Comparison of ENCODE assay signal across 25 cellular contexts in the genomic region with DNA sequence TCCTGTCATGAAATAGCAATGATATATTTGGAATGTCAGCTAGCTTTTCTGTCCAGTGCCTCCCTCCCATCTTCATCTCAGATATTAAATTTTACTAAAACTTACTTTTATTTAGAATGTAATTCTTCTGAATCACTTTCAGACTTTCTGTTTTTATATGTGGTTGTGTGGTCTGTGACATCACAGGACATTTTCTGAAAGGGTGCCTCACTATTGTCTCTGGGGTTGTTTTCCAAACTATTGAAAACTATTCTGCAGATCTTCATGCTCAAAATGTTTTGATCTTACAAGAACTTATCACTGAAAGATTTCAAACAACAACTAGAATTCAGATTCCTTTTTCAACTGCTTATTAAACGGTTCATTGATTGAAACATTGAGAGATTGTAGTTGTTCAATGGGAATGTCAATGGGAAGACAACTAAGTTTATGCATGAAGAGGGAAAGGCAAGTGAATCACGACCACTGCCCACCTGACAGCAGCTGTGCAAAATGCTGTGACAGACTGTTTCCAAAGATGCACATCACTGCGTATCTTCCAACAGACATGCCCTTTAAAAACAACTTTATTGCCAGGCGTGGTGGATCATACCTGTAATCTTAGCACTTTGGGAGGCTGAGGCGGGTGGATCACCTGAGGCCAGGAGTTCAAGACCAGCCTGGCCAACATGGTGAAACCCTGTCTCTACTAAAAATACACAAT. TPM values are rescaled to one million over a fixed set of nuclear protein-coding genes. Genes with fewer than 3 reads are reported as not detected.
DNase-seq lines count a peak whose midpoint lies in the region; ATAC-seq and TF ChIP-seq lines count a peak whose summit lies in the region.
"Had no signal": no experiment of that assay in that cellular context is flagged by ENCODE, and none has a peak within 500 bp of the region (broad histone marks: within the 10 kb centered on the region; RNA-seq: fewer than 3 reads in every experiment).

No MANE protein-coding gene starts in this region.

- H3K27me3 Mint-ChIP-seq in activated CD8-positive, alpha-beta T cell treated with anti-CD3 and anti-CD28 coated beads for 36 hours = no peaks in the 10 kb centered on the region
- H3K27me3 Mint-ChIP-seq in activated CD8-positive, alpha-beta T cell treated with anti-CD3 and anti-CD28 coated beads, Interleukin-2, amount 10 ng/mL, durations not matched to agents 7 days and 5 days (ENCODE audit: low read depth) = peaks cover 3% of the 10 kb centered on the region
- H3K27me3 Mint-ChIP-seq in CD4-positive, CD25-positive, alpha-beta regulatory T cell = peaks cover 14% of the 10 kb centered on the region
- H3K27me3 Mint-ChIP-seq in CD8-positive, alpha-beta T cell (ENCODE audit: low read depth) = no peaks in the 10 kb centered on the region
- H3K27me3 Mint-ChIP-seq in activated naive CD8-positive, alpha-beta T cell treated with anti-CD3 and anti-CD28 coated beads, Interleukin-2, amount 50 U/mL, for 24 hours = no peaks in the 10 kb centered on the region

- H3K4me3 Mint-ChIP-seq in activated CD8-positive, alpha-beta T cell treated with anti-CD3 and anti-CD28 coated beads for 36 hours = no peak overlapping the region
- H3K4me3 Mint-ChIP-seq in activated CD8-positive, alpha-beta T cell treated with anti-CD3 and anti-CD28 coated beads, Interleukin-2, amount 10 ng/mL, durations not matched to agents 7 days and 5 days = no peak overlapping the region
- no peak overlapping the region for H3K4me3 Mint-ChIP-seq in CD4-positive, CD25-positive, alpha-beta regulatory T cell
- no peak overlapping the region for H3K4me3 Mint-ChIP-seq in CD8-positive, alpha-beta T cell
- H3K4me3 Mint-ChIP-seq in activated naive CD8-positive, alpha-beta T cell treated with anti-CD3 and anti-CD28 coated beads, Interleukin-2, amount 50 U/mL, for 24 hours = no peak overlapping the region
- H3K4me3 Mint-ChIP-seq: B cell, CD14-positive monocyte had no signal

- H3K36me3 ChIP-seq in CD4-positive, CD25-positive, alpha-beta regulatory T cell (ENCODE audit: control insufficient read depth, insufficient read depth, low read length) = no peaks in the 10 kb centered on the region
- H3K36me3 ChIP-seq in CD8-positive, alpha-beta T cell (ENCODE audit: insufficient read depth, low read length) = no peaks in the 10 kb centered on the region
- H3K36me3 ChIP-seq: HAP-1 had no signal

- H3K9me3 Mint-ChIP-seq in activated CD8-positive, alpha-beta T cell treated with anti-CD3 and anti-CD28 coated beads for 36 hours = peaks cover 1% of the 10 kb centered on the region
- peaks cover 4% of the 10 kb centered on the region for H3K9me3 Mint-ChIP-seq in activated CD8-positive, alpha-beta T cell treated with anti-CD3 and anti-CD28 coated beads, Interleukin-2, amount 10 ng/mL, durations not matched to agents 7 days and 5 days (ENCODE audit: insufficient read depth)
- H3K9me3 Mint-ChIP-seq in CD4-positive, CD25-positive, alpha-beta regulatory T cell = peaks cover 0 to 1% (median 0%) of the 10 kb centered on the region in 7 donors
- peaks cover 3% of the 10 kb centered on the region for H3K9me3 Mint-ChIP-seq in CD8-positive, alpha-beta T cell
- H3K9me3 Mint-ChIP-seq in activated naive CD8-positive, alpha-beta T cell treated with anti-CD3 and anti-CD28 coated beads, Interleukin-2, amount 50 U/mL, for 24 hours = no peaks in the 10 kb centered on the region

- H3K4me1 Mint-ChIP-seq in activated CD8-positive, alpha-beta T cell treated with anti-CD3 and anti-CD28 coated beads for 36 hours (ENCODE audit: low read depth) = peaks cover 52% of the 10 kb centered on the region
- H3K4me1 Mint-ChIP-seq in activated CD8-positive, alpha-beta T cell treated with anti-CD3 and anti-CD28 coated beads, Interleukin-2, amount 10 ng/mL, durations not matched to agents 7 days and 5 days (ENCODE audit: low read depth) = peaks cover 23% of the 10 kb centered on the region
- H3K4me1 Mint-ChIP-seq in CD4-positive, CD25-positive, alpha-beta regulatory T cell = peaks cover 7 to 44% (median 15%) of the 10 kb centered on the region in 4 donors
- H3K4me1 Mint-ChIP-seq in CD8-positive, alpha-beta T cell (ENCODE audit: low read depth) = peaks cover 54% of the 10 kb centered on the region
- H3K4me1 Mint-ChIP-seq in activated naive CD8-positive, alpha-beta T cell treated with anti-CD3 and anti-CD28 coated beads, Interleukin-2, amount 50 U/mL, for 24 hours = peaks cover 41% of the 10 kb centered on the region
- H3K4me1 Mint-ChIP-seq: B cell, CD14-positive monocyte had no signal

- H3K4me1 ChIP-seq in CD4-positive, CD25-positive, alpha-beta regulatory T cell (ENCODE audit: control insufficient read depth, insufficient read depth, low read length, poor library complexity, severe bottlenecking) = peaks cover 22% of the 10 kb centered on the region
- peaks cover 36% of the 10 kb centered on the region for H3K4me1 ChIP-seq in CD8-positive, alpha-beta T cell (ENCODE audit: insufficient read depth, low read length)
- H3K4me1 ChIP-seq: A549, HAP-1 had no signal

- CTCF ChIA-PET in activated CD8-positive, alpha-beta T cell treated with anti-CD3 and anti-CD28 coated beads for 36 hours (lab: Charles Lee) = interaction anchor here (0.6 to 3.4 kb wide), 6 partner anchors 9 to 385 kb away, joined by 3 to 31 read pairs (median 11); partner anchors contain the start of genes M6PR and PHC1
- CTCF ChIA-PET in activated CD8-positive, alpha-beta T cell treated with anti-CD3 and anti-CD28 coated beads, Interleukin-2, amount 10 ng/mL, durations not matched to agents 7 days and 5 days (lab: Charles Lee) = interaction anchor here (4.1 kb wide), 1 partner anchor 90 kb away, joined by 68 read pairs; the partner anchor contains the start of gene M6PR
- CTCF ChIA-PET in CD8-positive, alpha-beta T cell (lab: Charles Lee) = interaction anchor here (1.2 to 11.8 kb wide), 5 partner anchors 9 to 151 kb away, joined by 4 to 224 read pairs (median 9); partner anchors contain the start of gene M6PR

- peak overlapping the region; percentile 46 for H3K27ac Mint-ChIP-seq in activated CD8-positive, alpha-beta T cell treated with anti-CD3 and anti-CD28 coated beads for 36 hours
- no peak overlapping the region for H3K27ac Mint-ChIP-seq in activated CD8-positive, alpha-beta T cell treated with anti-CD3 and anti-CD28 coated beads, Interleukin-2, amount 10 ng/mL, durations not matched to agents 7 days and 5 days
- peak overlapping the region; percentile 61 to 73 (median 65) for H3K27ac Mint-ChIP-seq in CD4-positive, CD25-positive, alpha-beta regulatory T cell
- H3K27ac Mint-ChIP-seq in CD8-positive, alpha-beta T cell = peak overlapping the region; percentile 66
- peak overlapping the region; percentile 25 for H3K27ac Mint-ChIP-seq in activated naive CD8-positive, alpha-beta T cell treated with anti-CD3 and anti-CD28 coated beads, Interleukin-2, amount 50 U/mL, for 24 hours
- H3K27ac Mint-ChIP-seq: B cell, CD14-positive monocyte had no signal

- no peaks in the 10 kb centered on the region for H3K9me3 ChIP-seq in CD4-positive, CD25-positive, alpha-beta regulatory T cell (ENCODE audit: control insufficient read depth in 2 of 2, low read length in 2 of 2)
- no peaks in the 10 kb centered on the region for H3K9me3 ChIP-seq in CD8-positive, alpha-beta T cell (ENCODE audit: low read length)
- H3K9me3 ChIP-seq: A549, HAP-1 had no signal

- no peaks in the 10 kb centered on the region for H3K27me3 ChIP-seq in CD4-positive, CD25-positive, alpha-beta regulatory T cell (ENCODE audit: control insufficient read depth, insufficient read depth, low read length)
- no peaks in the 10 kb centered on the region for H3K27me3 ChIP-seq in CD8-positive, alpha-beta T cell (ENCODE audit: insufficient read depth, low read length)

- intact Hi-C loops in activated CD8-positive, alpha-beta T cell treated with anti-CD3 and anti-CD28 coated beads for 36 hours (cut with micrococcal nuclease) = loop anchor here (10.0 kb wide), 1 partner anchor 386 kb away; no protein-coding TSS in a partner anchor
- intact Hi-C loops in CD8-positive, alpha-beta T cell (cut with DNase I, micrococcal nuclease) = no loop called here

- peaks cover under 1% of the 10 kb centered on the region for H3K36me3 Mint-ChIP-seq in activated CD8-positive, alpha-beta T cell treated with anti-CD3 and anti-CD28 coated beads for 36 hours (ENCODE audit: low read depth)
- H3K36me3 Mint-ChIP-seq in activated CD8-positive, alpha-beta T cell treated with anti-CD3 and anti-CD28 coated beads, Interleukin-2, amount 10 ng/mL, durations not matched to agents 7 days and 5 days (ENCODE audit: low read depth) = no peaks in the 10 kb centered on the region
- H3K36me3 Mint-ChIP-seq in CD4-positive, CD25-positive, alpha-beta regulatory T cell = no peaks in the 10 kb centered on the region
- H3K36me3 Mint-ChIP-seq in CD8-positive, alpha-beta T cell = peaks cover 10% of the 10 kb centered on the region
- H3K36me3 Mint-ChIP-seq in activated naive CD8-positive, alpha-beta T cell treated with anti-CD3 and anti-CD28 coated beads, Interleukin-2, amount 50 U/mL, for 24 hours (ENCODE audit: low read depth) = peaks cover 3% of the 10 kb centered on the region
- H3K36me3 Mint-ChIP-seq: CD14-positive monocyte had no signal

- POLR2A ChIA-PET in activated CD8-positive, alpha-beta T cell treated with anti-CD3 and anti-CD28 coated beads for 36 hours (lab: Charles Lee) = no interaction called here
- POLR2A ChIA-PET in activated CD8-positive, alpha-beta T cell treated with anti-CD3 and anti-CD28 coated beads, Interleukin-2, amount 10 ng/mL, durations not matched to agents 7 days and 5 days (lab: Charles Lee) = no interaction called here
- POLR2A ChIA-PET in CD8-positive, alpha-beta T cell (lab: Charles Lee) = interaction anchor here (1.0 to 1.9 kb wide), 2 partner anchors 89 to 90 kb away, joined by 4 to 7 read pairs; no protein-coding TSS in a partner anchor

- H3K4me3 ChIP-seq in CD4-positive, CD25-positive, alpha-beta regulatory T cell (ENCODE audit: low read depth, low read length) = no peak overlapping the region
- no peak overlapping the region for H3K4me3 ChIP-seq in CD8-positive, alpha-beta T cell (ENCODE audit: low read depth, low read length)
- H3K4me3 ChIP-seq: A549, GM12878, GM23248, HAP-1 had no signal

- no peak for ATAC-seq in activated CD8-positive, alpha-beta T cell treated with anti-CD3 and anti-CD28 coated beads for 36 hours
- no peak for ATAC-seq in activated CD8-positive, alpha-beta T cell treated with anti-CD3 and anti-CD28 coated beads, Interleukin-2, amount 10 ng/mL, durations not matched to agents 7 days and 5 days
- ATAC-seq in CD4-positive, CD25-positive, alpha-beta regulatory T cell (ENCODE audit: low read depth in 2 of 2) = no peak
- peak; percentile 36 for ATAC-seq in CD8-positive, alpha-beta T cell
- peak; percentile 48 for ATAC-seq in activated naive CD8-positive, alpha-beta T cell treated with anti-CD3 and anti-CD28 coated beads, Interleukin-2, amount 50 U/mL, for 24 hours
- no peak for ATAC-seq in GM18873 (IDR thresholded peaks at IDR 0.05; ENCODE audit: low FRiP score, unreplicated experiment)
- ATAC-seq in GM19023 (IDR thresholded peaks at IDR 0.05; ENCODE audit: unreplicated experiment) = no peak
- ATAC-seq: A549, GM12878 had no signal

- TF ChIP-seq CTCF in activated CD8-positive, alpha-beta T cell treated with anti-CD3 and anti-CD28 coated beads for 36 hours (IDR thresholded peaks at IDR 0.05) = no peak
- TF ChIP-seq CTCF in CD8-positive, alpha-beta T cell (IDR thresholded peaks at IDR 0.05) = no peak

- DNase-seq in activated CD8-positive, alpha-beta T cell treated with anti-CD3 and anti-CD28 coated beads for 36 hours = no peak
- DNase-seq in activated CD8-positive, alpha-beta T cell treated with anti-CD3 and anti-CD28 coated beads, Interleukin-2, amount 10 ng/mL, durations not matched to agents 7 days and 5 days = no peak
- DNase-seq in CD4-positive, CD25-positive, alpha-beta regulatory T cell = peak in 1 of 3 donors; percentile 23
- no peak for DNase-seq in CD8-positive, alpha-beta T cell
- no peak for DNase-seq in activated naive CD8-positive, alpha-beta T cell treated with anti-CD3 and anti-CD28 coated beads, Interleukin-2, amount 50 U/mL, for 24 hours
- no peak for DNase-seq in NCI-H1092 treated with DMSO at 0.1 percent for 48 hours (lab: John Stamatoyannopoulos, UW)
- DNase-seq: DND-41; KG1; NCI-H1092; NCI-H146; NCI-H2029; NCI-H2227 treated with DMSO at 0.1 percent for 48 hours; NCI-H510A; NCI-H748 treated with DMSO at 0.1 percent for 48 hours; NK-92 treated with Interleukin-12 subunit alpha and Interleukin-12 subunit beta, amount 100 ng/mL, for 24 hours; SHP77 treated with DMSO at 0.1 percent for 48 hours had no signal

- no peak overlapping the region for H3K27ac ChIP-seq in CD4-positive, CD25-positive, alpha-beta regulatory T cell (ENCODE audit: insufficient read depth, low read length, poor library complexity, severe bottlenecking)
- H3K27ac ChIP-seq in CD8-positive, alpha-beta T cell (ENCODE audit: low read depth, low read length) = no peak overlapping the region
- H3K27ac ChIP-seq: A549, GM23248, RWPE1 had no signal

RNA-seq across cellular contexts. Expression of gene KLRG1, which starts 51.3 kb away (rescaled TPM):
- 10 to 100 TPM in 1 of 2 experiments, 1 to 10 TPM in 1; 6.6 to 10.1 TPM for total RNA-seq in activated CD8-positive, alpha-beta T cell treated with anti-CD3 and anti-CD28 coated beads for 36 hours
- 1 to 10 TPM; 4.3 to 4.6 TPM for total RNA-seq in activated CD8-positive, alpha-beta T cell treated with anti-CD3 and anti-CD28 coated beads, Interleukin-2, amount 10 ng/mL, durations not matched to agents 7 days and 5 days
- 4.8 TPM for total RNA-seq in CD4-positive, CD25-positive, alpha-beta regulatory T cell
- 10 to 100 TPM; 15.8 to 22.2 (median 16.6) TPM for polyA plus RNA-seq in CD4-positive, CD25-positive, alpha-beta regulatory T cell
- 10 to 100 TPM; 13.8 to 17.7 TPM for total RNA-seq in CD8-positive, alpha-beta T cell
- total RNA-seq: GM23248 had no signal

Comparison
In these comparisons a context has a peak if more than half of its experiments do, and no peak if none do; other contexts are left out.
1. ATAC-seq: peak in CD8-positive, alpha-beta T cell (single experiment) and activated naive CD8-positive, alpha-beta T cell treated with anti-CD3 and anti-CD28 coated beads, Interleukin-2, amount 50 U/mL, for 24 hours (single experiment); none in activated CD8-positive, alpha-beta T cell treated with anti-CD3 and anti-CD28 coated beads for 36 hours (single experiment), activated CD8-positive, alpha-beta T cell treated with anti-CD3 and anti-CD28 coated beads, Interleukin-2, amount 10 ng/mL, durations not matched to agents 7 days and 5 days (single experiment), CD4-positive, CD25-positive, alpha-beta regulatory T cell (0 of 2), GM18873 (single experiment) and GM19023 (single experiment).